In the genomic region with DNA sequence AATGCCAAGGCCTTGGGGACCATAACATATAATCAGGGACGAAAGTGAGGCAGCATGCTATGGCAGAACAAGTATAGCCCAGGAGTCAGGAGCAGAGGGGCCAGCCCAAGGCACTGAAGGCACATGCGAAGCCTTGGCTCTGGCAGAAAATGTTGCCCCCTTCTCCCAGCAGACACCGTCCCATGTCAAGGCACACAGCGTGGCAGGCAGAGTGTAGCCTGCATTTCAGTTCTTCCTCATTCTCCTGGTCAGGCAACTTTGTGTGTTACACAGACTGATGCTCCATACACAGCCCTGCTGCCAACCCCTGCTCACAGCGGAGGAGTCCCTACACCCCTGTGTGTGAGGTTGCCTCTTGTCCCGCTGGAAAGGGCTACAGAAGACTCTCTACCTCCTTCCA, we compare ENCODE assay signal across 26 cellular contexts.
"Had no signal": no experiment of that assay in that cellular context is flagged by ENCODE, and none has a peak within 500 bp of the region (broad histone marks: within the 10 kb centered on the region; RNA-seq: fewer than 3 reads in every experiment).

No MANE protein-coding gene starts in this region.

- H3K4me1 ChIP-seq: testis, thyroid gland, tibial artery, tibial nerve, transverse colon, upper lobe of left lung, upper lobe of right lung, uterus, vagina had no signal

- ATAC-seq: stimulated activated effector memory CD8-positive, alpha-beta T cell treated with anti-CD3 and anti-CD28 coated beads, Interleukin-12 subunit alpha, Interleukin-12 subunit beta, amount 100 ng/mL, for 72 hours; stimulated activated memory B cell treated with anti-CD40 and anti-IgM and Interleukin-4, amounts not matched to agents 10 μg/mL and 1 μg/mL and 100 μg/mL, for 72 hours; stimulated activated naive B cell treated with anti-CD40 and anti-IgM and Interleukin-4, amounts not matched to agents 10 μg/mL and 1 μg/mL and 100 μg/mL, for 72 hours; stimulated activated naive CD8-positive, alpha-beta T cell treated with anti-CD3 and anti-CD28 coated beads, Interleukin-15, amount 100 ng/mL, for 72 hours; stimulated activated naive CD8-positive, alpha-beta T cell treated with anti-CD3 and anti-CD28 coated beads, Interleukin-15, Interleukin-2, amounts not matched to agents 100 U/mL and 50 U/mL, for 24 hours; upper lobe of right lung had no signal

- H3K27ac ChIP-seq: stomach, suprapubic skin, testis, thoracic aorta, thyroid gland, tibial artery, tibial nerve, transverse colon, upper lobe of left lung, upper lobe of right lung, uterus, vagina had no signal

- H3K4me3 ChIP-seq: stomach, suprapubic skin, testis, thoracic aorta, thyroid gland, tibial artery, tibial nerve, transverse colon, upper lobe of left lung, upper lobe of right lung, uterus, vagina had no signal

- DNase-seq: stimulated activated CD4-positive, alpha-beta T cell treated with anti-CD3 and anti-CD28 coated beads, Interleukin-2, amount 100 ng/mL, for 48 hours; stimulated activated CD4-positive, alpha-beta T cell treated with anti-CD3 and anti-CD28 coated beads, Interleukin-4, amount 100 ng/mL, for 1 hour; stimulated activated CD4-positive, alpha-beta T cell treated with anti-CD3 and anti-CD28 coated beads, Interleukin-4, amount 100 ng/mL, for 24 hours; stimulated activated CD4-positive, alpha-beta T cell treated with anti-CD3 and anti-CD28 coated beads, Interleukin-4, amount 100 ng/mL, for 4 hours; stimulated activated CD8-positive, alpha-beta memory T cell treated with anti-CD3 and anti-CD28 coated beads, Interleukin-4, amount 100 ng/mL, for 48 hours; stimulated activated naive B cell treated with anti-CD40 and anti-IgM and Interleukin-4, amounts not matched to agents 10 μg/mL and 1 μg/mL and 100 μg/mL, for 72 hours; stimulated activated naive CD4-positive, alpha-beta T cell; stimulated activated naive CD4-positive, alpha-beta T cell treated with Interleukin-2 at 50 U/mL for 16 hours; stimulated activated naive CD8-positive, alpha-beta T cell treated with anti-CD3 and anti-CD28 coated beads, Interleukin-15, amount 100 ng/mL, for 72 hours; stimulated activated naive CD8-positive, alpha-beta T cell treated with anti-CD3 and anti-CD28 coated beads, Interleukin-15, Interleukin-2, amounts not matched to agents 100 U/mL and 50 U/mL, for 24 hours; stomach; substantia nigra; testis; thyroid gland; tibial artery; transverse colon; trophoblast cell; upper lobe of right lung; uterus had no signal

- H3K9me3 ChIP-seq: stomach, suprapubic skin, testis, thoracic aorta, thyroid gland, tibial artery, tibial nerve, transverse colon, upper lobe of left lung, upper lobe of right lung, uterus, vagina had no signal

- H3K36me3 ChIP-seq: stomach, suprapubic skin, thoracic aorta, thyroid gland, tibial artery, tibial nerve, transverse colon, upper lobe of left lung, upper lobe of right lung, uterus, vagina had no signal

- H3K27me3 ChIP-seq: stomach, suprapubic skin, testis, thyroid gland, tibial artery, tibial nerve, transverse colon, upper lobe of left lung, uterus, vagina had no signal
